1 cellular context compared by ENCODE assay signal in the genomic region with DNA sequence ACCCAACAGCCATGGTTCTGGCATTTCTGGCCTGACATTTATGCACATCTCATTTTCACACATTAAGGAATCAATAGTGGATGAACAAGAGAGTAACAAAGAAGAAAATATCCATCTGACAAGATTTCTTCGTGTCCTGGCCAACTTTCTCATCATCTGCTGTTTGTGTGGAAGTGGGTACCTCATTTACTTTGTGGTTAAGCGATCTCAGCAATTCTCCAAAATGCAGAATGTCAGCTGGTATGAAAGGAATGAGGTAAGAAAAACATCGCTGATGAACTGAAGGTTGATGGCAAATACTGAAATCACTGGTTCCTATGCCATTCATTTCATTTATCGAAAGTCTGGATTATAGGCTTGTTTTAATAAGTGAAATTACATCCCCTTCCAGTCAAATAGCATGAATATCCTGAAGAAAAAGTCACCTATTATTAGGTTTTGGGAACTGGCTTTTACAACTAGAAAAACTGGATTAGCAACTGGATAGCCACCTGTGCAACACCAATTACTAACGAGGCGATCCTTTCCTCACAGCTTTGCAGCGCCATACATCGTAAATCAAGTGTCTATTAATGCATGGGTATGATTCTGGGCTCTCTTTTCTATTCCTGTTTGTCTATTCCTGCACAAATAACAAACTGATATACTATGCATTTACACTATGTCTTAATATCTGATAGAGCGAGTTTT.
TF ChIP-seq lines count a peak whose summit lies in the region.

No MANE protein-coding gene starts in this region.

TF ChIP-seq in A549, 52 proteins besides CTCF, POLR2A, EP300 and RAD21 (continued from another document):
- TF ChIP-seq BCL3 (IDR thresholded peaks at IDR 0.05) (no peak), RFX5 (IDR thresholded peaks at IDR 0.05) (no peak), RARB (CRISPR knock-in tag; IDR thresholded peaks at IDR 0.05) (no peak), ZC3H11A (IDR thresholded peaks at IDR 0.05) (no peak), RNF2 (IDR thresholded peaks at IDR 0.05; ENCODE audit: borderline replicate concordance, low read depth) (no peak), KDM5A (IDR thresholded peaks at IDR 0.05) (no peak), PHF8 (IDR thresholded peaks at IDR 0.05; ENCODE audit: borderline replicate concordance, low read depth) (no peak), POLR2AphosphoS2 (conservative IDR thresholded peaks at IDR 0.05; ENCODE audit: low read length) (no peak), ZSCAN20 (CRISPR knock-in tag; IDR thresholded peaks at IDR 0.05) (no peak), GATA3 (IDR thresholded peaks at IDR 0.05; ENCODE audit: borderline replicate concordance) (no peak)
- TF ChIP-seq, protein P1, sequence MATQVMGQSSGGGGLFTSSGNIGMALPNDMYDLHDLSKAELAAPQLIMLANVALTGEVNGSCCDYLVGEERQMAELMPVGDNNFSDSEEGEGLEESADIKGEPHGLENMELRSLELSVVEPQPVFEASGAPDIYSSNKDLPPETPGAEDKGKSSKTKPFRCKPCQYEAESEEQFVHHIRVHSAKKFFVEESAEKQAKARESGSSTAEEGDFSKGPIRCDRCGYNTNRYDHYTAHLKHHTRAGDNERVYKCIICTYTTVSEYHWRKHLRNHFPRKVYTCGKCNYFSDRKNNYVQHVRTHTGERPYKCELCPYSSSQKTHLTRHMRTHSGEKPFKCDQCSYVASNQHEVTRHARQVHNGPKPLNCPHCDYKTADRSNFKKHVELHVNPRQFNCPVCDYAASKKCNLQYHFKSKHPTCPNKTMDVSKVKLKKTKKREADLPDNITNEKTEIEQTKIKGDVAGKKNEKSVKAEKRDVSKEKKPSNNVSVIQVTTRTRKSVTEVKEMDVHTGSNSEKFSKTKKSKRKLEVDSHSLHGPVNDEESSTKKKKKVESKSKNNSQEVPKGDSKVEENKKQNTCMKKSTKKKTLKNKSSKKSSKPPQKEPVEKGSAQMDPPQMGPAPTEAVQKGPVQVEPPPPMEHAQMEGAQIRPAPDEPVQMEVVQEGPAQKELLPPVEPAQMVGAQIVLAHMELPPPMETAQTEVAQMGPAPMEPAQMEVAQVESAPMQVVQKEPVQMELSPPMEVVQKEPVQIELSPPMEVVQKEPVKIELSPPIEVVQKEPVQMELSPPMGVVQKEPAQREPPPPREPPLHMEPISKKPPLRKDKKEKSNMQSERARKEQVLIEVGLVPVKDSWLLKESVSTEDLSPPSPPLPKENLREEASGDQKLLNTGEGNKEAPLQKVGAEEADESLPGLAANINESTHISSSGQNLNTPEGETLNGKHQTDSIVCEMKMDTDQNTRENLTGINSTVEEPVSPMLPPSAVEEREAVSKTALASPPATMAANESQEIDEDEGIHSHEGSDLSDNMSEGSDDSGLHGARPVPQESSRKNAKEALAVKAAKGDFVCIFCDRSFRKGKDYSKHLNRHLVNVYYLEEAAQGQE (IDR thresholded peaks at IDR 0.05) = no peak
- TF ChIP-seq, protein P2, sequence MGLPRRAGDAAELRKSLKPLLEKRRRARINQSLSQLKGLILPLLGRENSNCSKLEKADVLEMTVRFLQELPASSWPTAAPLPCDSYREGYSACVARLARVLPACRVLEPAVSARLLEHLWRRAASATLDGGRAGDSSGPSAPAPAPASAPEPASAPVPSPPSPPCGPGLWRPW (IDR thresholded peaks at IDR 0.05) = no peak
- TF ChIP-seq, protein P3, sequence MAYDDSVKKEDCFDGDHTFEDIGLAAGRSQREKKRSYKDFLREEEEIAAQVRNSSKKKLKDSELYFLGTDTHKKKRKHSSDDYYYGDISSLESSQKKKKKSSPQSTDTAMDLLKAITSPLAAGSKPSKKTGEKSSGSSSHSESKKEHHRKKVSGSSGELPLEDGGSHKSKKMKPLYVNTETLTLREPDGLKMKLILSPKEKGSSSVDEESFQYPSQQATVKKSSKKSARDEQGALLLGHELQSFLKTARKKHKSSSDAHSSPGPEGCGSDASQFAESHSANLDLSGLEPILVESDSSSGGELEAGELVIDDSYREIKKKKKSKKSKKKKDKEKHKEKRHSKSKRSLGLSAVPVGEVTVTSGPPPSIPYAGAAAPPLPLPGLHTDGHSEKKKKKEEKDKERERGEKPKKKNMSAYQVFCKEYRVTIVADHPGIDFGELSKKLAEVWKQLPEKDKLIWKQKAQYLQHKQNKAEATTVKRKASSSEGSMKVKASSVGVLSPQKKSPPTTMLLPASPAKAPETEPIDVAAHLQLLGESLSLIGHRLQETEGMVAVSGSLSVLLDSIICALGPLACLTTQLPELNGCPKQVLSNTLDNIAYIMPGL (CRISPR knock-in tag; IDR thresholded peaks at IDR 0.05; ENCODE audit: borderline replicate concordance) = no peak
